Comparison of ENCODE assay signal across 1 cellular context in genomic region chr7:130392456-130392860, GRCh38.
A peak's percentile ranks its signal among the peaks of the same experiment; 100 is the strongest.
TF ChIP-seq lines count a peak whose summit lies in the region.

No MANE protein-coding gene starts in this region.

TF ChIP-seq in K562, 482 proteins besides CTCF, POLR2A, EP300 and RAD21 (continued from another document):
- TF ChIP-seq ZNF639 (CRISPR knock-in tag; conservative IDR thresholded peaks at IDR 0.05 in 1 of 2, IDR thresholded peaks at IDR 0.05 in 1 of 2) (no peak), SMARCA4 (IDR thresholded peaks at IDR 0.05) (peak; percentile 64; the same call in 1 of the 2 replicates), SMARCC2 (IDR thresholded peaks at IDR 0.05; ENCODE audit: low read depth) (0 out of 2 replicates have a peak, but pooled peaks have one; percentile 45), AFF4 (CRISPR knock-in tag; IDR thresholded peaks at IDR 0.05) (no peak), MNT (conservative IDR thresholded peaks at IDR 0.05) (0 out of 4 replicates have a peak, but pooled peaks of 1 of the 2 experiments have one; percentile 7), TAL1 (IDR thresholded peaks at IDR 0.05) (peak; percentile 67), TEAD4 (IDR thresholded peaks at IDR 0.05; ENCODE audit: low read length) (peak; percentile 77), TEAD4 (CRISPR knock-in tag; IDR thresholded peaks at IDR 0.05; ENCODE audit: borderline replicate concordance) (no peak), ARID1B (IDR thresholded peaks at IDR 0.05) (peak; percentile 74), MAZ (CRISPR knock-in tag; conservative IDR thresholded peaks at IDR 0.05 in 1 of 2, IDR thresholded peaks at IDR 0.05 in 1 of 2) (0 out of 4 replicates have a peak, but pooled peaks of 1 of the 2 experiments have one; percentile 22), MTA3 (IDR thresholded peaks at IDR 0.05; ENCODE audit: borderline replicate concordance) (0 out of 2 replicates have a peak, but pooled peaks have one; percentile 20), ATF4 (CRISPR knock-in tag; IDR thresholded peaks at IDR 0.05) (peak; percentile 74; the same call in 1 of the 2 replicates), ELF1 (tag; IDR thresholded peaks at IDR 0.05) (peak; percentile 45), C11orf30 (IDR thresholded peaks at IDR 0.05; ENCODE audit: low read depth) (peak; percentile 70; the same call in 1 of the 2 replicates), SOX6 (IDR thresholded peaks at IDR 0.05) (0 out of 2 replicates have a peak, but pooled peaks have one; percentile 28), ZNF197 (CRISPR knock-in tag; IDR thresholded peaks at IDR 0.05; ENCODE audit: low read depth) (no peak), HDAC8 (tag; IDR thresholded peaks at IDR 0.05) (0 out of 2 replicates have a peak, but pooled peaks have one; percentile 15), TEAD1 (CRISPR knock-in tag; IDR thresholded peaks at IDR 0.05) (0 out of 4 replicates have a peak, but pooled peaks of 1 of the 2 experiments have one; percentile 10), ATF1 (CRISPR knock-in tag; IDR thresholded peaks at IDR 0.05) (no peak), ATF1 (tag; IDR thresholded peaks at IDR 0.05) (0 out of 2 replicates have a peak, but pooled peaks have one; percentile 13), ZNF668 (CRISPR knock-in tag; IDR thresholded peaks at IDR 0.05) (0 out of 2 replicates have a peak, but pooled peaks have one; percentile 37), UBTF (IDR thresholded peaks at IDR 0.05; ENCODE audit: borderline replicate concordance in 1 of 2, low read depth in 2 of 2, low read length in 2 of 2) (0 out of 4 replicates have a peak, but pooled peaks of 1 of the 2 experiments have one; percentile 23), ATF2 (CRISPR knock-in tag; IDR thresholded peaks at IDR 0.05) (no peak)
